ENCODE assay signal across 1 cellular context in genomic region chr11:17682848-17683247, GRCh38.
A peak's percentile ranks its signal among the peaks of the same experiment; 100 is the strongest.
TF ChIP-seq lines count a peak whose summit lies in the region.

No MANE protein-coding gene starts in this region.

TF ChIP-seq in H1, 55 proteins besides CTCF, POLR2A, EP300 and RAD21:
- TF ChIP-seq POU5F1 (IDR thresholded peaks at IDR 0.05; ENCODE audit: low read depth, low read length) (no peak), CHD2 (IDR thresholded peaks at IDR 0.05; ENCODE audit: low read length) (no peak), JUND (IDR thresholded peaks at IDR 0.05; ENCODE audit: low read length) (no peak), SRF (IDR thresholded peaks at IDR 0.05; ENCODE audit: low read depth, low read length) (no peak), MAFK (IDR thresholded peaks at IDR 0.05; ENCODE audit: low read depth, low read length) (peak; percentile 52; the same call in 1 of the 2 replicates)
- TF ChIP-seq, protein P1, sequence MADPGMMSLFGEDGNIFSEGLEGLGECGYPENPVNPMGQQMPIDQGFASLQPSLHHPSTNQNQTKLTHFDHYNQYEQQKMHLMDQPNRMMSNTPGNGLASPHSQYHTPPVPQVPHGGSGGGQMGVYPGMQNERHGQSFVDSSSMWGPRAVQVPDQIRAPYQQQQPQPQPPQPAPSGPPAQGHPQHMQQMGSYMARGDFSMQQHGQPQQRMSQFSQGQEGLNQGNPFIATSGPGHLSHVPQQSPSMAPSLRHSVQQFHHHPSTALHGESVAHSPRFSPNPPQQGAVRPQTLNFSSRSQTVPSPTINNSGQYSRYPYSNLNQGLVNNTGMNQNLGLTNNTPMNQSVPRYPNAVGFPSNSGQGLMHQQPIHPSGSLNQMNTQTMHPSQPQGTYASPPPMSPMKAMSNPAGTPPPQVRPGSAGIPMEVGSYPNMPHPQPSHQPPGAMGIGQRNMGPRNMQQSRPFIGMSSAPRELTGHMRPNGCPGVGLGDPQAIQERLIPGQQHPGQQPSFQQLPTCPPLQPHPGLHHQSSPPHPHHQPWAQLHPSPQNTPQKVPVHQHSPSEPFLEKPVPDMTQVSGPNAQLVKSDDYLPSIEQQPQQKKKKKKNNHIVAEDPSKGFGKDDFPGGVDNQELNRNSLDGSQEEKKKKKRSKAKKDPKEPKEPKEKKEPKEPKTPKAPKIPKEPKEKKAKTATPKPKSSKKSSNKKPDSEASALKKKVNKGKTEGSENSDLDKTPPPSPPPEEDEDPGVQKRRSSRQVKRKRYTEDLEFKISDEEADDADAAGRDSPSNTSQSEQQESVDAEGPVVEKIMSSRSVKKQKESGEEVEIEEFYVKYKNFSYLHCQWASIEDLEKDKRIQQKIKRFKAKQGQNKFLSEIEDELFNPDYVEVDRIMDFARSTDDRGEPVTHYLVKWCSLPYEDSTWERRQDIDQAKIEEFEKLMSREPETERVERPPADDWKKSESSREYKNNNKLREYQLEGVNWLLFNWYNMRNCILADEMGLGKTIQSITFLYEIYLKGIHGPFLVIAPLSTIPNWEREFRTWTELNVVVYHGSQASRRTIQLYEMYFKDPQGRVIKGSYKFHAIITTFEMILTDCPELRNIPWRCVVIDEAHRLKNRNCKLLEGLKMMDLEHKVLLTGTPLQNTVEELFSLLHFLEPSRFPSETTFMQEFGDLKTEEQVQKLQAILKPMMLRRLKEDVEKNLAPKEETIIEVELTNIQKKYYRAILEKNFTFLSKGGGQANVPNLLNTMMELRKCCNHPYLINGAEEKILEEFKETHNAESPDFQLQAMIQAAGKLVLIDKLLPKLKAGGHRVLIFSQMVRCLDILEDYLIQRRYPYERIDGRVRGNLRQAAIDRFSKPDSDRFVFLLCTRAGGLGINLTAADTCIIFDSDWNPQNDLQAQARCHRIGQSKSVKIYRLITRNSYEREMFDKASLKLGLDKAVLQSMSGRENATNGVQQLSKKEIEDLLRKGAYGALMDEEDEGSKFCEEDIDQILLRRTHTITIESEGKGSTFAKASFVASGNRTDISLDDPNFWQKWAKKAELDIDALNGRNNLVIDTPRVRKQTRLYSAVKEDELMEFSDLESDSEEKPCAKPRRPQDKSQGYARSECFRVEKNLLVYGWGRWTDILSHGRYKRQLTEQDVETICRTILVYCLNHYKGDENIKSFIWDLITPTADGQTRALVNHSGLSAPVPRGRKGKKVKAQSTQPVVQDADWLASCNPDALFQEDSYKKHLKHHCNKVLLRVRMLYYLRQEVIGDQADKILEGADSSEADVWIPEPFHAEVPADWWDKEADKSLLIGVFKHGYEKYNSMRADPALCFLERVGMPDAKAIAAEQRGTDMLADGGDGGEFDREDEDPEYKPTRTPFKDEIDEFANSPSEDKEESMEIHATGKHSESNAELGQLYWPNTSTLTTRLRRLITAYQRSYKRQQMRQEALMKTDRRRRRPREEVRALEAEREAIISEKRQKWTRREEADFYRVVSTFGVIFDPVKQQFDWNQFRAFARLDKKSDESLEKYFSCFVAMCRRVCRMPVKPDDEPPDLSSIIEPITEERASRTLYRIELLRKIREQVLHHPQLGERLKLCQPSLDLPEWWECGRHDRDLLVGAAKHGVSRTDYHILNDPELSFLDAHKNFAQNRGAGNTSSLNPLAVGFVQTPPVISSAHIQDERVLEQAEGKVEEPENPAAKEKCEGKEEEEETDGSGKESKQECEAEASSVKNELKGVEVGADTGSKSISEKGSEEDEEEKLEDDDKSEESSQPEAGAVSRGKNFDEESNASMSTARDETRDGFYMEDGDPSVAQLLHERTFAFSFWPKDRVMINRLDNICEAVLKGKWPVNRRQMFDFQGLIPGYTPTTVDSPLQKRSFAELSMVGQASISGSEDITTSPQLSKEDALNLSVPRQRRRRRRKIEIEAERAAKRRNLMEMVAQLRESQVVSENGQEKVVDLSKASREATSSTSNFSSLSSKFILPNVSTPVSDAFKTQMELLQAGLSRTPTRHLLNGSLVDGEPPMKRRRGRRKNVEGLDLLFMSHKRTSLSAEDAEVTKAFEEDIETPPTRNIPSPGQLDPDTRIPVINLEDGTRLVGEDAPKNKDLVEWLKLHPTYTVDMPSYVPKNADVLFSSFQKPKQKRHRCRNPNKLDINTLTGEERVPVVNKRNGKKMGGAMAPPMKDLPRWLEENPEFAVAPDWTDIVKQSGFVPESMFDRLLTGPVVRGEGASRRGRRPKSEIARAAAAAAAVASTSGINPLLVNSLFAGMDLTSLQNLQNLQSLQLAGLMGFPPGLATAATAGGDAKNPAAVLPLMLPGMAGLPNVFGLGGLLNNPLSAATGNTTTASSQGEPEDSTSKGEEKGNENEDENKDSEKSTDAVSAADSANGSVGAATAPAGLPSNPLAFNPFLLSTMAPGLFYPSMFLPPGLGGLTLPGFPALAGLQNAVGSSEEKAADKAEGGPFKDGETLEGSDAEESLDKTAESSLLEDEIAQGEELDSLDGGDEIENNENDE (IDR thresholded peaks at IDR 0.05; ENCODE audit: insufficient replicate concordance, low read length), result no peak
